In the genomic region with DNA sequence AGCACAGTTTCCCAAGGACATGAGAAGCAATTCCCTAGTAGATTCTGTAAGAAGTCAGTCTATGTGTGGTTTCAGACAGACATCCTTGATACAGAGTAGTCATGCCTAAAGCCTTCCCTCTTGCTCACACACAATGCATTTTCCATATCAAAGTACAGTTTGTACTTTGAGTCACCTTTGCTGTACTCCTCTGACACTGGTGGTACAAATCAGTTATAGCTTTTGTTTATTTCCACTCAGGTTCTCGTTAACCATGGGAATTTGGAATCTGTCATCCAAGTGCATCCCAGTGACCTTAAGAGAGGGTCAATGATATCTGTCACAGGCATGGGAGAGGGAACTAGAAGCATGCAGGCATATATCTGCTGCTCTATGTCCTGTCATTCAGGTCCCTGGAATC, we compare ENCODE assay signal across 14 cellular contexts.
"Had no signal": no experiment of that assay in that cellular context is flagged by ENCODE, and none has a peak within 500 bp of the region (broad histone marks: within the 10 kb centered on the region; RNA-seq: fewer than 3 reads in every experiment).

No MANE protein-coding gene starts in this region.

- H3K4me3 ChIP-seq: smooth muscle cell, transverse colon had no signal

- ATAC-seq: activated CD4-positive, alpha-beta T cell treated with anti-CD3 and anti-CD28 coated beads for 36 hours; activated CD8-positive, alpha-beta T cell treated with anti-CD3 and anti-CD28 coated beads for 36 hours; effector memory CD8-positive, alpha-beta T cell; stimulated activated memory B cell treated with anti-CD40 and anti-IgM and Interleukin-4, amounts not matched to agents 10 μg/mL and 1 μg/mL and 100 μg/mL, for 72 hours had no signal

- H3K4me2 ChIP-seq: smooth muscle cell had no signal

- H3K27ac ChIP-seq: parathyroid adenoma, transverse colon, WERI-Rb-1 had no signal

- H3K79me2 ChIP-seq: parathyroid adenoma had no signal

- H3K9ac ChIP-seq: parathyroid adenoma had no signal

- H3K4me1 ChIP-seq: parathyroid adenoma had no signal

- H3K36me3 ChIP-seq: transverse colon, WERI-Rb-1 had no signal

- H2AFZ ChIP-seq: parathyroid adenoma had no signal

- H3K9me3 ChIP-seq: transverse colon had no signal

- DNase-seq: activated CD4-positive, alpha-beta T cell treated with anti-CD3 and anti-CD28 coated beads for 36 hours; activated CD8-positive, alpha-beta memory T cell treated with anti-CD3 and anti-CD28 coated beads, Interleukin-2, amount 50 U/mL, for 48 hours; activated CD8-positive, alpha-beta T cell treated with anti-CD3 and anti-CD28 coated beads for 36 hours; activated naive CD8-positive, alpha-beta T cell treated with anti-CD3 and anti-CD28 coated beads, Interleukin-2, amount 10 ng/mL, durations not matched to agents 7 days and 5 days; effector memory CD8-positive, alpha-beta T cell; foreskin melanocyte; head of caudate nucleus; naive B cell; retina; transverse colon; WERI-Rb-1 had no signal
